ENCODE assay signal across 8 cellular contexts in the genomic region with DNA sequence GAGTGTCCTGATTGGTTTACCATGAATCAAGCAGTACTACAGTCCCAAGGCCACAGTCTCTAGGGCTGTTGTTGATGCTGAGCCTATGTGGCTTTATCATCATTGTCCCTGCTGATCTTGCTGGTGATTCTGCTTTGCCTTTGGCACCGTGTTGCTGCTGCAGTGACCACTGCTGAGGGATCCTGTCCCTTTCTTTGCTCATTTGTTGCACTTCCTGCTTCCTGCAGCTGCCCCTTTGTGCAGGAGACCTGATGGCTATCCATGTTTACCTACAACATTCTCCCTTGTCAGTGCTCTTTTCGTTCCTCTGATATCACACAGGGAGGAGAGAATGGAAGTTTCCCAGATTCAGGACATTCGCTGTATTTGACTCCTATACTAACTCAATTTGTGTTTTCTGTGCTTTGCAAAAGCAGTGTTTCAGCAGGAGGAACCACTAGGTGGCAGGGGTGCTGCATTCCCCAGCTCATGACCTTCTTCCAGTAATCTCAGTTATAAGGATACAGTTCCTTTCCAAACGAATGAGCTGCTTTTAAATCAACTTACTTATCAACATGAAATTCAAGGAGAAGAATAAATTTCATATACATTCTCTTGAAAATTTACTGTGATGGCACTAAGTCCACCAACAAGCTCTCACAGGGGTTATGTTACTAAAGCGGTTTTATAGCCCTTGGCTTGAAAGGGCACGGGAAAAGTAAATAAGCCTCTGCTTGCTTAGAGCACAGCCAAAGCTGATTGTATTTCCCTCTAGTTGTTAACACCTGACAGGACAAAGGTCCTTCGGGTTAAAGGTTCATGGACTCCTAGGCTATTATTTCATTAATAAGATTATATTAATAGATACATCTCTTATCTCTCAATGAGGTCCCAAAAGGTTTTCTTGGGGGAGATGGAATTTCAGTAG. TPM values are rescaled to one million over a fixed set of nuclear protein-coding genes. Genes with fewer than 3 reads are reported as not detected.
A peak's percentile ranks its signal among the peaks of the same experiment; 100 is the strongest.
DNase-seq lines count a peak whose midpoint lies in the region; ATAC-seq, FAIRE-seq and TF ChIP-seq lines count a peak whose summit lies in the region.

No MANE protein-coding gene starts in this region.

- H3K9me1 ChIP-seq in endothelial cell of umbilical vein (replicated peaks; ENCODE audit: control insufficient read depth, extremely low read depth, insufficient read depth, low read length): no peaks in the 10 kb centered on the region

- peak; percentile 78 for FAIRE-seq in endothelial cell of umbilical vein (lab: Jason Lieb, UNC)

- ATAC-seq in DND-41 (ENCODE audit: insufficient read depth, low read depth): peak; percentile 90
- ATAC-seq in HG02678 (IDR thresholded peaks at IDR 0.05; ENCODE audit: unreplicated experiment): peak; percentile 69

- H3K4me1 ChIP-seq in DND-41 (ENCODE audit: insufficient read depth, low read length) (no peaks in the 10 kb centered on the region), endothelial cell of umbilical vein (ENCODE audit: control insufficient read depth, extremely low read depth, insufficient read depth, low read length) (peaks cover 11% of the 10 kb centered on the region)

- no peak for TF ChIP-seq POLR2A in endothelial cell of umbilical vein (IDR thresholded peaks at IDR 0.05; ENCODE audit: low read depth, low read length)

- no peak overlapping the region for H3K9ac ChIP-seq in DND-41 (ENCODE audit: low read depth, low read length)
- H3K9ac ChIP-seq in endothelial cell of umbilical vein (replicated peaks; ENCODE audit: extremely low read depth, insufficient read depth, low read length): no peak overlapping the region

- H3K9me3 ChIP-seq in DND-41 (ENCODE audit: insufficient read depth, low read length, severe bottlenecking): no peaks in the 10 kb centered on the region
- H3K9me3 ChIP-seq in endothelial cell of umbilical vein (replicated peaks; ENCODE audit: control insufficient read depth, insufficient read depth, low read length): no peaks in the 10 kb centered on the region

- BruUV-seq in endothelial cell of umbilical vein (replicated peaks; lab: Mats Ljungman, UMichigan): no TSS peak

- peak; percentile 88 for TF ChIP-seq CTCF in DND-41 (IDR thresholded peaks at IDR 0.05; ENCODE audit: borderline replicate concordance, extremely low read depth, low read length, poor library complexity, severe bottlenecking)
- peak; percentile 86 to 92 for TF ChIP-seq CTCF in endothelial cell of umbilical vein (IDR thresholded peaks at IDR 0.05; ENCODE audit: extremely low read depth in 1 of 2, insufficient read depth in 1 of 2, low read depth in 1 of 2, low read length in 2 of 2)

- DNase-seq in DND-41: peak; percentile 67
- peak; percentile 20 for DNase-seq in NCI-H748 treated with DMSO at 0.1 percent for 48 hours (lab: John Stamatoyannopoulos, UW)
- peak; percentile 64 for DNase-seq in activated CD8-positive, alpha-beta memory T cell treated with anti-CD3 and anti-CD28 coated beads for 24 hours
- peak; percentile 81 for DNase-seq in endothelial cell of umbilical vein (ENCODE audit: low read depth, low spot score)
- peak; percentile 48 for DNase-seq in middle frontal gyrus (ENCODE audit: extremely low spot score, low spot score)
- DNase-seq in stimulated activated CD8-positive, alpha-beta memory T cell treated with anti-CD3 and anti-CD28 coated beads, Interleukin-7, amount 100 ng/mL, for 24 hours (ENCODE audit: low read depth): peak; percentile 5
- DNase-seq in mesenteric fat pad (ENCODE audit: low spot score): no peak

- H2AFZ ChIP-seq in DND-41 (ENCODE audit: low read depth, low read length) (peak overlapping the region; percentile 42; the same call in 1 of the 2 replicates), endothelial cell of umbilical vein (ENCODE audit: low read depth, low read length) (peak overlapping the region; percentile 78)

- POLR2A ChIA-PET in endothelial cell of umbilical vein (lab: Charles Lee): no interaction called here

- H3K27me3 ChIP-seq in DND-41 (ENCODE audit: insufficient read depth, low read length, poor library complexity) (no peaks in the 10 kb centered on the region), endothelial cell of umbilical vein (ENCODE audit: control insufficient read depth in 2 of 2, insufficient read depth in 2 of 2, low read length in 2 of 2) (no peaks in the 10 kb centered on the region)

- CTCF ChIA-PET in endothelial cell of umbilical vein (lab: Charles Lee): interaction anchor here (0.6 to 2.7 kb wide), 45 partner anchors 8 to 594 kb away, joined by 3 to 45 read pairs (median 4); a partner anchor contains a TSS

- H3K27ac ChIP-seq in DND-41 (ENCODE audit: low read length) (no peak overlapping the region), endothelial cell of umbilical vein (ENCODE audit: insufficient read depth, low read depth, low read length) (no peak overlapping the region)

- no peaks in the 10 kb centered on the region for H3K79me2 ChIP-seq in DND-41 (ENCODE audit: insufficient read depth, low read length)
- no peaks in the 10 kb centered on the region for H3K79me2 ChIP-seq in endothelial cell of umbilical vein (ENCODE audit: control insufficient read depth, insufficient read depth, low read length)

- no peaks in the 10 kb centered on the region for H3K36me3 ChIP-seq in DND-41 (ENCODE audit: insufficient read depth, low read length)
- H3K36me3 ChIP-seq in endothelial cell of umbilical vein (ENCODE audit: control insufficient read depth in 2 of 2, extremely low read depth in 1 of 2, insufficient read depth in 2 of 2, low read length in 2 of 2): no peaks in the 10 kb centered on the region

- dilution Hi-C loops in endothelial cell of umbilical vein (cut with MboI; ENCODE audit: extremely low pct_ligation_motif_present, low sequenced_read_pairs): no loop called here

- H4K20me1 ChIP-seq in DND-41 (ENCODE audit: insufficient read depth, low read length): no peaks in the 10 kb centered on the region
- no peaks in the 10 kb centered on the region for H4K20me1 ChIP-seq in endothelial cell of umbilical vein (replicated peaks; ENCODE audit: control insufficient read depth, extremely low read depth, insufficient read depth, low read length)

- intact Hi-C loops in endothelial cell of umbilical vein (cut with micrococcal nuclease): loop anchor here (1.0 to 10.0 kb wide), 4 partner anchors 70 to 374 kb away; a partner anchor contains a TSS

- H3K4me2 ChIP-seq in DND-41 (ENCODE audit: insufficient read depth, low read length) (no peak overlapping the region), endothelial cell of umbilical vein (ENCODE audit: insufficient read depth, low read length) (no peak overlapping the region)

- no peak overlapping the region for H3K4me3 ChIP-seq in DND-41 (ENCODE audit: low read depth in 1 of 2, low read length in 2 of 2)
- no peak overlapping the region for H3K4me3 ChIP-seq in endothelial cell of umbilical vein (replicated peaks in 1 of 3; ENCODE audit: insufficient read depth in 1 of 3, low read depth in 1 of 3, low read length in 3 of 3)

TF ChIP-seq in endothelial cell of umbilical vein, 7 proteins besides CTCF, POLR2A, EP300 and RAD21:
- no peak for TF ChIP-seq MYC (IDR thresholded peaks at IDR 0.05; ENCODE audit: low read depth, low read length)
- no peak for TF ChIP-seq EZH2 (IDR thresholded peaks at IDR 0.05; ENCODE audit: borderline replicate concordance, low read depth, low read length, severe bottlenecking)
- no peak for TF ChIP-seq GATA2 (IDR thresholded peaks at IDR 0.05; ENCODE audit: insufficient read depth, insufficient read length, low read depth, low read length)

RNA-seq across cellular contexts. Expression of a gene that starts 9.7 kb away (rescaled TPM):
- 22.7 and 26.5 TPM in 2 replicates for total RNA-seq in endothelial cell of umbilical vein
- polyA plus RNA-seq in endothelial cell of umbilical vein: 10.0 and 10.5 TPM in 2 replicates
- 15.7 and 17.8 TPM in 2 replicates for polyA plus RNA-seq in endothelial cell of umbilical vein (2011; cell fraction: cytosol; rRNA removed)
- polyA plus RNA-seq in endothelial cell of umbilical vein (2011; cell fraction: nucleus; rRNA removed): 13.4 and 13.5 TPM in 2 replicates
- polyA plus RNA-seq in endothelial cell of umbilical vein (2012): 29.0 and 37.1 TPM in 2 replicates
- 19.3 and 33.5 TPM in 2 replicates for polyA minus RNA-seq in endothelial cell of umbilical vein
- polyA minus RNA-seq in endothelial cell of umbilical vein (2011; cell fraction: cytosol; rRNA and poly(A)+ RNA removed): 37.1 TPM
- 13.6 and 15.8 TPM in 2 replicates for polyA minus RNA-seq in endothelial cell of umbilical vein (2011; cell fraction: nucleus; rRNA and poly(A)+ RNA removed)
- total RNA-seq in mesenteric fat pad: 43.0 TPM

RNA-seq across cellular contexts. Expression of a gene that starts 44.2 kb away (rescaled TPM):
- total RNA-seq in endothelial cell of umbilical vein (145 and 149 TPM in 2 replicates), mesenteric fat pad (127 TPM)
- 48.2 and 64.5 TPM in 2 replicates for polyA plus RNA-seq in endothelial cell of umbilical vein
- 42.1 and 44.2 TPM in 2 replicates for polyA plus RNA-seq in endothelial cell of umbilical vein (2011; cell fraction: cytosol; rRNA removed)
- polyA plus RNA-seq in endothelial cell of umbilical vein (2011; cell fraction: nucleus; rRNA removed): 260 and 310 TPM in 2 replicates
- 56.6 and 64.1 TPM in 2 replicates for polyA plus RNA-seq in endothelial cell of umbilical vein (2012)
- polyA minus RNA-seq in endothelial cell of umbilical vein: 135 and 172 TPM in 2 replicates
- 54.6 TPM for polyA minus RNA-seq in endothelial cell of umbilical vein (2011; cell fraction: cytosol; rRNA and poly(A)+ RNA removed)
- polyA minus RNA-seq in endothelial cell of umbilical vein (2011; cell fraction: nucleus; rRNA and poly(A)+ RNA removed): 250 and 314 TPM in 2 replicates
